ENCODE assay signal across 24 cellular contexts in the genomic region with DNA sequence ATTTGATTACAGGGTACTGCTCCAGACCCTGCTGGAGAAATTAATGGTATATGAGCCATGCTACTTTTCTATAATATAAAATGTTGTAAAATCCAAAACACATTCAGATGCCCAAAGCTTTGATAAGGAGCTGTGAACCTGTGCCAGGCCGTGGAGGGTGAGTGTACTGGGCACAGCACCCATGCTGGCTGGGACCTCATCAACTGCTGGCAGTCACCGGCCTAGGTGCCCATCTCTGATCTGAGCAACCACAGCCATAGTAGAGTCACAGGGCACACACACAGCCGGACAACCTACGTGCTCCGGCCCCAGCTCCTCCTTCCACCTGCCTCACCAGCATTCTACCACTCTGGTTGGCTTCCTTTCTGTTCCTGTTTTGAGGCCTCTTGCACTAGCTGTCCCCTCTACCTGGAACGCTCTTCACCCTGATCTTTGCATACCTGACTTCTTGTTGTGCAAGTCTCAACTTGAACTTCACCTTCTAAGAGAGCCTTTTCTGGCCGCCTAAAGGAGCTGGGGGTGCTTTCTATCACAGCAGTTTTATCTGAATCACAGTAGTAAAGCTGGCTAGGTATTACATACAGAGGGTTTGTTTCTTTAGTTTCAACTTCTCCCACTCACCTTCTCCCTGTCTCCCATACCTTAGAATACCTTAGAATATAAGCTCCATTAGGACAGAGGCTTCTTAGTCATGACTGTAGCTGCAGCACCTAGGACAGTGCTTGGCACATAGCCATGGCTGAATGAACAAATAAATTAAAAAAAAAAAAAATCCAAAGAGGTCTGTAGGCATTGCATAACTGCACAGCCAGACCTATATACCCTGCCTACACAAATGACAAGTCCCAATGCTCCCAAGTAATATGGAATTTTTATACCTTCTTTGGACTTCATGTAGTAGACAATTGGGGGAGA. TPM values are rescaled to one million over a fixed set of nuclear protein-coding genes. Genes with fewer than 3 reads are reported as not detected.
A peak's percentile ranks its signal among the peaks of the same experiment; 100 is the strongest.
DNase-seq lines count a peak whose midpoint lies in the region; ATAC-seq, FAIRE-seq and TF ChIP-seq lines count a peak whose summit lies in the region.
"Had no signal": no experiment of that assay in that cellular context is flagged by ENCODE, and none has a peak within 500 bp of the region (broad histone marks: within the 10 kb centered on the region; RNA-seq: fewer than 3 reads in every experiment).

No MANE protein-coding gene starts in this region.

- H3K27ac ChIP-seq in mammary epithelial cell (ENCODE audit: insufficient read depth, low read depth, low read length) = peak overlapping the region; percentile 61
- peak overlapping the region; percentile 81 for H3K27ac ChIP-seq in keratinocyte (ENCODE audit: control insufficient read depth, insufficient read depth, low read length)
- no peak overlapping the region for H3K27ac ChIP-seq in right lobe of liver
- H3K27ac ChIP-seq: adrenal gland, ovary had no signal

- H3K4me2 ChIP-seq in mammary epithelial cell (ENCODE audit: insufficient read depth, low read depth, low read length) (peak overlapping the region; percentile 65), keratinocyte (ENCODE audit: control insufficient read depth, extremely low read depth, insufficient read depth, low read depth, low read length) (peak overlapping the region; percentile 66)

- no peak for TF ChIP-seq RAD21 in Ishikawa (IDR thresholded peaks at IDR 0.05; ENCODE audit: low read depth)

- no peak overlapping the region for H3K4me3 Mint-ChIP-seq in activated CD4-positive, alpha-beta T cell treated with anti-CD3 and anti-CD28 coated beads, Interleukin-2, amount 10 ng/mL, durations not matched to agents 24 days and 14 days
- H3K4me3 Mint-ChIP-seq: endodermal cell; stimulated activated naive CD8-positive, alpha-beta T cell treated with anti-CD3 and anti-CD28 coated beads, Interleukin-15, Interleukin-2, amounts not matched to agents 100 ng/mL and 50 ng/mL, for 24 hours had no signal

- peaks cover 4% of the 10 kb centered on the region for H3K36me3 Mint-ChIP-seq in activated CD4-positive, alpha-beta T cell treated with anti-CD3 and anti-CD28 coated beads, Interleukin-2, amount 10 ng/mL, durations not matched to agents 24 days and 14 days (ENCODE audit: low read depth)

- H3K79me2 ChIP-seq in mammary epithelial cell (ENCODE audit: insufficient read depth, low read length) (peaks cover 82% of the 10 kb centered on the region), keratinocyte (ENCODE audit: control insufficient read depth, insufficient read depth, low read length) (peaks cover 36% of the 10 kb centered on the region)

- peaks cover 49% of the 10 kb centered on the region for H3K4me1 ChIP-seq in mammary epithelial cell (ENCODE audit: insufficient read depth, low read length)
- peaks cover 62% of the 10 kb centered on the region for H3K4me1 ChIP-seq in keratinocyte (ENCODE audit: control insufficient read depth, extremely low read depth, insufficient read depth, low read length)
- no peaks in the 10 kb centered on the region for H3K4me1 ChIP-seq in right lobe of liver
- H3K4me1 ChIP-seq: adrenal gland had no signal

- intact Hi-C loops in mammary epithelial cell (cut with micrococcal nuclease) = loop anchor here (2.0 to 5.0 kb wide), 2 partner anchors 29 to 39 kb away; no protein-coding TSS in a partner anchor
- intact Hi-C loops in activated CD4-positive, alpha-beta T cell treated with anti-CD3 and anti-CD28 coated beads, Interleukin-2, amount 10 ng/mL, durations not matched to agents 24 days and 14 days (cut with micrococcal nuclease) = no loop called here
- intact Hi-C loops in right lobe of liver (cut with DNase I) = no loop called here

- H3K27me3 Mint-ChIP-seq in activated CD4-positive, alpha-beta T cell treated with anti-CD3 and anti-CD28 coated beads, Interleukin-2, amount 10 ng/mL, durations not matched to agents 24 days and 14 days = no peaks in the 10 kb centered on the region
- H3K27me3 Mint-ChIP-seq: stimulated activated naive CD8-positive, alpha-beta T cell treated with anti-CD3 and anti-CD28 coated beads, Interleukin-15, Interleukin-2, amounts not matched to agents 100 ng/mL and 50 ng/mL, for 24 hours had no signal

- H3K36me3 ChIP-seq in mammary epithelial cell (ENCODE audit: insufficient read depth, low read length) (no peaks in the 10 kb centered on the region), keratinocyte (ENCODE audit: control insufficient read depth in 2 of 2, extremely low read depth in 1 of 2, insufficient read depth in 2 of 2, low read length in 2 of 2) (no peaks in the 10 kb centered on the region), right lobe of liver (no peaks in the 10 kb centered on the region)
- H3K36me3 ChIP-seq: adrenal gland, ovary had no signal

- CTCF ChIA-PET in mammary epithelial cell (lab: Charles Lee; ENCODE audit: low non-redundant PET) = interaction anchor here (0.5 to 0.6 kb wide), 2 partner anchors 10 to 273 kb away, joined by 4 to 14 read pairs; no protein-coding TSS in a partner anchor

- H3K9me3 ChIP-seq in mammary epithelial cell (replicated peaks; ENCODE audit: insufficient read depth, low read length) (no peaks in the 10 kb centered on the region), keratinocyte (ENCODE audit: control insufficient read depth, low read depth, low read length) (no peaks in the 10 kb centered on the region), right lobe of liver (no peaks in the 10 kb centered on the region)
- H3K9me3 ChIP-seq: adrenal gland, ovary had no signal

- no peak overlapping the region for H2AFZ ChIP-seq in mammary epithelial cell (ENCODE audit: low read depth, low read length)
- H2AFZ ChIP-seq in keratinocyte (ENCODE audit: control insufficient read depth, low read length) = no peak overlapping the region

- 0% methylated on average over 5 of the region's 7 CpGs for WGBS in mammary epithelial cell (ENCODE audit: low coverage, missing lambda C conversion rate)
- WGBS in right lobe of liver (ENCODE audit: insufficient coverage, low coverage, low lambda C conversion rate, missing lambda C conversion rate) = 91% methylated on average over 2 of the region's 7 CpGs

- peak; percentile 85 for FAIRE-seq in keratinocyte (lab: Jason Lieb, UNC)
- FAIRE-seq: frontal cortex had no signal

- H3K9me3 Mint-ChIP-seq in activated CD4-positive, alpha-beta T cell treated with anti-CD3 and anti-CD28 coated beads, Interleukin-2, amount 10 ng/mL, durations not matched to agents 24 days and 14 days = no peaks in the 10 kb centered on the region
- H3K9me3 Mint-ChIP-seq: endodermal cell; stimulated activated naive CD8-positive, alpha-beta T cell treated with anti-CD3 and anti-CD28 coated beads, Interleukin-15, Interleukin-2, amounts not matched to agents 100 ng/mL and 50 ng/mL, for 24 hours had no signal

- ATAC-seq in right lobe of liver = no peak
- ATAC-seq: left colon had no signal

- H3K27ac Mint-ChIP-seq in activated CD4-positive, alpha-beta T cell treated with anti-CD3 and anti-CD28 coated beads, Interleukin-2, amount 10 ng/mL, durations not matched to agents 24 days and 14 days = no peak overlapping the region
- H3K27ac Mint-ChIP-seq: endodermal cell; stimulated activated naive CD8-positive, alpha-beta T cell treated with anti-CD3 and anti-CD28 coated beads, Interleukin-15, Interleukin-2, amounts not matched to agents 100 ng/mL and 50 ng/mL, for 24 hours had no signal

- H4K20me1 ChIP-seq in mammary epithelial cell (ENCODE audit: insufficient read depth, low read length) (no peaks in the 10 kb centered on the region), keratinocyte (ENCODE audit: control insufficient read depth, extremely low read depth, insufficient read depth, low read length) (no peaks in the 10 kb centered on the region)

- TF ChIP-seq EP300 in Ishikawa (IDR thresholded peaks at IDR 0.05; ENCODE audit: borderline replicate concordance) = no peak

- peak overlapping the region; percentile 24 for H3K9ac ChIP-seq in mammary epithelial cell (ENCODE audit: insufficient read depth, low read length)
- H3K9ac ChIP-seq in keratinocyte (ENCODE audit: control insufficient read depth, extremely low read depth, insufficient read depth, low read length) = peak overlapping the region; percentile 57

- TF ChIP-seq CTCF in mammary epithelial cell (conservative IDR thresholded peaks at IDR 0.05 in 1 of 2, IDR thresholded peaks at IDR 0.05 in 1 of 2; ENCODE audit: extremely low read depth in 1 of 2, insufficient read depth in 1 of 2, low read depth in 1 of 2, low read length in 2 of 2) = no peak
- no peak for TF ChIP-seq CTCF in keratinocyte (optimal IDR thresholded peaks at IDR 0.05 in 1 of 3, IDR thresholded peaks at IDR 0.05 in 1 of 3, conservative IDR thresholded peaks at IDR 0.05 in 1 of 3; ENCODE audit: extremely low read depth in 1 of 3, insufficient read depth in 2 of 3, low read length in 3 of 3)
- no peak for TF ChIP-seq CTCF in right lobe of liver (IDR thresholded peaks at IDR 0.05)

- DNase-seq in DMS79 treated with DMSO at 0.1 percent for 48 hours (lab: John Stamatoyannopoulos, UW) (peak; percentile 83), mammary epithelial cell (peak; percentile 80), keratinocyte (ENCODE audit: low read depth, low spot score) (peak; percentile 63), right lobe of liver (no peak), dermis blood vessel endothelial cell (no peak), T-helper 9 cell (no peak)
- DNase-seq in activated CD4-positive, alpha-beta T cell treated with anti-CD3 and anti-CD28 coated beads, Interleukin-2, amount 10 ng/mL, durations not matched to agents 24 days and 14 days = no peak
- DNase-seq: ACHN; activated CD4-positive, CD25-positive, alpha-beta regulatory T cell treated with anti-CD3 and anti-CD28 coated beads, Interleukin-2, amount 50 U/mL, for 72 hours; activated CD8-positive, alpha-beta memory T cell treated with anti-CD3 and anti-CD28 coated beads, Interleukin-2, amount 50 U/mL, for 48 hours; activated effector memory CD4-positive, alpha-beta T cell treated with anti-CD3 and anti-CD28 coated beads, Interleukin-2, amount 50 U/mL, for 16 hours; DMS 273 treated with DMSO at 0.1 percent for 48 hours; endodermal cell; left colon; MV-4-11; NCI-H2029; NCI-H524; ovary; stimulated activated CD4-positive, alpha-beta T cell treated with anti-CD3 and anti-CD28 coated beads, Interleukin-2, amount 100 ng/mL, for 24 hours; T1000 had no signal

- H3K9me1 ChIP-seq in keratinocyte (ENCODE audit: control insufficient read depth, extremely low read depth, insufficient read depth, low read length) = peaks cover 8% of the 10 kb centered on the region

- H3K27me3 ChIP-seq in mammary epithelial cell (ENCODE audit: insufficient read depth, low read length) = no peaks in the 10 kb centered on the region
- H3K27me3 ChIP-seq in keratinocyte (ENCODE audit: control insufficient read depth, extremely low read depth, insufficient read depth, low read length) = no peaks in the 10 kb centered on the region
- no peaks in the 10 kb centered on the region for H3K27me3 ChIP-seq in right lobe of liver
- H3K27me3 ChIP-seq: adrenal gland, ovary had no signal

- BruUV-seq in mammary epithelial cell (replicated peaks; lab: Mats Ljungman, UMichigan) = no TSS peak

- dilution Hi-C loops in mammary epithelial cell (cut with HindIII; ENCODE audit: low sequenced_read_pairs) (no loop called here), keratinocyte (cut with MboI; ENCODE audit: extremely low pct_ligation_motif_present, low sequenced_read_pairs) (no loop called here)

- no peak for TF ChIP-seq POLR2A in right lobe of liver (IDR thresholded peaks at IDR 0.05)

- in situ Hi-C loops in mammary epithelial cell (cut with MboI; ENCODE audit: low sequenced_read_pairs in 2 of 2) = no loop called here

- H3K4me3 ChIP-seq in mammary epithelial cell (replicated peaks in 1 of 3; ENCODE audit: insufficient read depth in 1 of 3, low read depth in 2 of 3, low read length in 3 of 3) = no peak overlapping the region
- H3K4me3 ChIP-seq in keratinocyte (ENCODE audit: control insufficient read depth in 2 of 3, extremely low read depth in 1 of 3, insufficient read depth in 2 of 3, low read depth in 1 of 3, low read length in 3 of 3) = peak overlapping the region in 2 of 3 experiments; percentile 39 to 45
- H3K4me3 ChIP-seq in right lobe of liver = no peak overlapping the region
- H3K4me3 ChIP-seq: adrenal gland, ovary had no signal

- H3K4me1 Mint-ChIP-seq in activated CD4-positive, alpha-beta T cell treated with anti-CD3 and anti-CD28 coated beads, Interleukin-2, amount 10 ng/mL, durations not matched to agents 24 days and 14 days = peaks cover 25% of the 10 kb centered on the region

RNA-seq across cellular contexts. Expression of gene MED27, which starts 51.7 kb away (rescaled TPM):
- 10 to 100 TPM; 31.8 to 39.8 TPM for total RNA-seq in mammary epithelial cell
- polyA plus RNA-seq in mammary epithelial cell = 62.6 TPM
- polyA minus RNA-seq in mammary epithelial cell = 51.8 TPM
- polyA plus RNA-seq in keratinocyte = 33.1 to 44.9 TPM (median 39.0 TPM) in 3 replicates
- 20.7 TPM for polyA plus RNA-seq in keratinocyte (2011; ENCODE audit: low read depth)
- polyA plus RNA-seq in keratinocyte (2011; cell fraction: cytosol; rRNA removed) = 34.9 and 42.2 TPM in 2 replicates
- 33.7 and 40.1 TPM in 2 replicates for polyA plus RNA-seq in keratinocyte (2011; cell fraction: nucleus; rRNA removed)
- polyA plus RNA-seq in keratinocyte (2012; ENCODE audit: low replicate concordance) = 32.6 and 33.3 TPM in 2 replicates
- 22.6 to 42.0 TPM (median 37.1 TPM) in 3 replicates for polyA minus RNA-seq in keratinocyte
- polyA minus RNA-seq in keratinocyte (2011; cell fraction: cytosol; rRNA and poly(A)+ RNA removed) = 17.5 TPM
- 14.7 and 25.7 TPM in 2 replicates for polyA minus RNA-seq in keratinocyte (2011; cell fraction: nucleus; rRNA and poly(A)+ RNA removed)
- 40.9 and 41.8 TPM in 2 replicates for total RNA-seq in activated CD4-positive, alpha-beta T cell treated with anti-CD3 and anti-CD28 coated beads, Interleukin-2, amount 10 ng/mL, durations not matched to agents 24 days and 14 days
- total RNA-seq in right lobe of liver = 1 to 10 TPM; 4.6 to 7.3 (median 6.1) TPM
- total RNA-seq in dermis blood vessel endothelial cell = 8.5 and 10.9 TPM in 2 replicates

Comparison
In these comparisons a context has a peak if more than half of its experiments do, and no peak if none do; other contexts are left out.
1. DNase-seq: peak in DMS79 treated with DMSO at 0.1 percent for 48 hours (single experiment), mammary epithelial cell (single experiment) and keratinocyte (single experiment); none in activated CD4-positive, alpha-beta T cell treated with anti-CD3 and anti-CD28 coated beads, Interleukin-2, amount 10 ng/mL, durations not matched to agents 24 days and 14 days (single experiment), right lobe of liver (0 of 3), dermis blood vessel endothelial cell (single experiment) and T-helper 9 cell (single experiment).
2. H3K27ac ChIP-seq: peak in mammary epithelial cell (single experiment) and keratinocyte (single experiment); none in right lobe of liver (0 of 3).
3. H3K4me3 ChIP-seq: peak in keratinocyte (2 of 3); none in mammary epithelial cell (0 of 3) and right lobe of liver (0 of 3).